9 cellular contexts compared by ENCODE assay signal in the genomic region with DNA sequence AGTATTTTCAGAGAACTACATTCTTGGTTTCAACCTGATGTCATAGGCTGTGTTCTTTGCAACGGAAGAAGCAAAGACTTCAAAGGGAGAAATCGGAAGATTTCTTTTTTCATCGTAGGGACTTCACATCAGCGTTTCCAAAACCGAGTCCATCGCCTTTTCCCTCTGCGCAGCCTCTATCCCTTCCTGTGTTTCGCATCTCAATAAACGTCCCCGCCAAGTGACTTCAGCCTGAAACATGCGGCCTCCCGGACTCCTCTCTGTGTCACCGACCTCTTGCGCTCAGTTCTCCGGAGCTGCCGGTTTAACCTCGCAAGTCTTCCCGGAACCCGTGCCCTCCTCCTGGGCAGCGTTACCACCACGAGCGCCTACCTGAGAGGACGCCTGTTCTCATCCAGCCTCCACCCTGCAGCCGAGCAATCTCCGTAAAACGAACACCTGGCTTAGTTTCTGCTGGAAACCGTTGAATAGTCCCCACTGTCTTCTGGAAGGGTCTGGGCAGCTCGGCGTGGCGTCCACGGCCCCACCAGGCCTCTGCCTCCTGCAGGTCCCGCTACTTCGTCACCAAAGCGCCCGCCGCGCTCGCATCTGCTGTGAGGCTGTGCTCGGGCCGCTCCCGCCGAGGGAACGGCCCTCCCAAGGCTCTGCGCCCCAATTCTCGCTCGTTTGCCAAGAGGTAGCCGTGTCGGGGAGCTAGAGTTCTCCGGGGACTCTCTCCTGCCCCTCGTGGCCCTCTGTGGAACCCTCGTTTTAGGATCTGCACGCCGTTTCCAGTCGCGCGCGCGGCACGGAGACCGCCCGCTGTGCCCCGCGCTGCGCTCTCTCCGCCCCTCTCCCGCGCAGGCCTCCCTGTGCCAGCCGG. TPM values are rescaled to one million over a fixed set of nuclear protein-coding genes. Genes with fewer than 3 reads are reported as not detected.
DNase-seq lines count a peak whose midpoint lies in the region; ATAC-seq, FAIRE-seq and TF ChIP-seq lines count a peak whose summit lies in the region.
"Had no signal": no experiment of that assay in that cellular context is flagged by ENCODE, and none has a peak within 500 bp of the region (broad histone marks: within the 10 kb centered on the region; RNA-seq: fewer than 3 reads in every experiment).

GLB1L3 (plus strand) TSS at position 846 of the 862 bp plus-strand sequence. CDS start 362 bp downstream, outside the sequence.

- peak within 1 kb of the TSS; percentile 87 for H3K4me2 ChIP-seq in A549

- H3K9me3 ChIP-seq in A549: no peaks in the 10 kb centered on the region
- no peaks in the 10 kb centered on the region for H3K9me3 ChIP-seq in HUES48 (ENCODE audit: control insufficient read depth, insufficient read depth, low read length)

- H3K4me3 ChIP-seq in A549 (peak within 1 kb of the TSS; percentile 45), HUES48 (ENCODE audit: low read depth, low read length) (peak within 1 kb of the TSS; percentile 96), coronary artery (peak within 1 kb of the TSS; percentile 60)

- CTCF ChIA-PET in A549 (lab: Yijun Ruan, JAX): interaction anchor here (1.0 to 1.4 kb wide), 2 partner anchors 10 to 14 kb away, joined by 5 read pairs; no protein-coding TSS in a partner anchor

- ATAC-seq in A549 (peak; percentile 83 to 84), GM18868 (IDR thresholded peaks at IDR 0.05; ENCODE audit: unreplicated experiment) (peak; percentile 76)

- no peak for FAIRE-seq in A549 (lab: Jason Lieb, UNC)
- FAIRE-seq: GM18507 had no signal

- TF ChIP-seq EP300 in A549 (IDR thresholded peaks at IDR 0.05): no peak

- 0 out of 3 replicates have a peak, but pooled peaks have one; percentile 9 for TF ChIP-seq CTCF in A549 (IDR thresholded peaks at IDR 0.05)
- TF ChIP-seq CTCF in coronary artery (IDR thresholded peaks at IDR 0.05): no peak

- peak; percentile 21 to 23 for DNase-seq in A549 (ENCODE audit: low read depth in 1 of 2, low spot score in 1 of 2)
- peak; percentile 79 for DNase-seq in activated CD4-positive, alpha-beta T cell treated with anti-CD3 and anti-CD28 coated beads for 4 hours
- no peak for DNase-seq in coronary artery (ENCODE audit: low spot score)
- DNase-seq in medulla oblongata (ENCODE audit: extremely low spot score): peak; percentile 20
- peak; percentile 58 for DNase-seq in stimulated activated CD8-positive, alpha-beta memory T cell treated with anti-CD3 and anti-CD28 coated beads, Interleukin-12 subunit alpha, Interleukin-12 subunit beta, amount 100 ng/mL, for 24 hours (ENCODE audit: extremely low read depth)
- DNase-seq in HCEC 1CT: no peak

- peaks cover 10% of the 10 kb centered on the region; the same call in 1 of the 2 replicates for H3K36me3 ChIP-seq in HUES48 (ENCODE audit: control insufficient read depth, insufficient read depth, low read length)

- no peak for TF ChIP-seq RAD21 in A549 (conservative IDR thresholded peaks at IDR 0.05 in 1 of 2, IDR thresholded peaks at IDR 0.05 in 1 of 2)

- no peaks in the 10 kb centered on the region for H3K27me3 ChIP-seq in HUES48 (ENCODE audit: control insufficient read depth, insufficient read depth, low read length)

- POLR2A ChIA-PET in A549 (lab: Yijun Ruan, JAX): no interaction called here

- 12% methylated on average over 34 of the region's 68 CpGs for WGBS in A549 (ENCODE audit: missing lambda C conversion rate)

- no peak within 1 kb of the TSS for H3K27ac ChIP-seq in A549
- peak within 1 kb of the TSS; percentile 37 for H3K27ac ChIP-seq in HUES48 (ENCODE audit: low read depth, low read length)
- no peak within 1 kb of the TSS for H3K27ac ChIP-seq in coronary artery

- peaks cover 3% of the 10 kb centered on the region; the same call in 1 of the 3 replicates for H3K4me1 ChIP-seq in A549
- H3K4me1 ChIP-seq in HUES48 (ENCODE audit: control insufficient read depth, insufficient read depth, low read length): peaks cover 25% of the 10 kb centered on the region

- peak within 1 kb of the TSS; percentile 76 for H3K9ac ChIP-seq in HUES48 (ENCODE audit: low read depth, low read length)

- TF ChIP-seq POLR2A in A549 (IDR thresholded peaks at IDR 0.05; ENCODE audit: low read length): no peak

TF ChIP-seq in A549, 52 proteins besides CTCF, POLR2A, EP300 and RAD21:
- TF ChIP-seq ZFP36 (IDR thresholded peaks at IDR 0.05; ENCODE audit: borderline replicate concordance, partially characterized antibody): peak; percentile 17
- TF ChIP-seq CBX8 (IDR thresholded peaks at IDR 0.05): peak; percentile 79; the same call in 1 of the 2 replicates
- no peak for TF ChIP-seq TFCP2L1 (CRISPR knock-in tag; IDR thresholded peaks at IDR 0.05)
- no peak for TF ChIP-seq CEBPB (IDR thresholded peaks at IDR 0.05)
- peak; percentile 10; the same call in 1 of the 2 replicates for TF ChIP-seq RNF2 (IDR thresholded peaks at IDR 0.05; ENCODE audit: borderline replicate concordance, low read depth)
- no peak for TF ChIP-seq RFX5 (IDR thresholded peaks at IDR 0.05)
- no peak for TF ChIP-seq PBX3 (IDR thresholded peaks at IDR 0.05)
- TF ChIP-seq KDM5A (IDR thresholded peaks at IDR 0.05): no peak
- TF ChIP-seq FOSL2 (IDR thresholded peaks at IDR 0.05): no peak
- TF ChIP-seq FOSL2 (CRISPR knock-in tag; IDR thresholded peaks at IDR 0.05): no peak
TF ChIP-seq in A549: peak in this region for 3.

RNA-seq across cellular contexts. Expression of gene GLB1L3, which starts in this region (rescaled TPM):
- polyA plus RNA-seq in A549 (2011; rRNA removed): not detected in 2 replicates
- polyA plus RNA-seq in A549 (2012; cell fraction: cytosol; rRNA removed): not detected in 2 replicates
- polyA plus RNA-seq in A549 (2012; cell fraction: nucleus; rRNA removed): 0.01 and 0.06 TPM in 2 replicates
- not detected in 3 replicates for polyA plus RNA-seq in A549 (2017; fragmentation: RNase III; extraction: RNeasy Plus Mini Kit Qiagen cat#74134 plus additional on column Dnase treatment)
- polyA minus RNA-seq in A549 (2011; rRNA and poly(A)+ RNA removed): not detected in 2 replicates

Comparison
In these comparisons a context has a peak if more than half of its experiments do, and no peak if none do; other contexts are left out.
1. Peak in DNase-seq, ATAC-seq, H3K4me3 ChIP-seq and H3K4me2 ChIP-seq in A549; RNA of the gene not detected or under 1 TPM.
2. DNase-seq: peak in activated CD4-positive, alpha-beta T cell treated with anti-CD3 and anti-CD28 coated beads for 4 hours (2 of 2), medulla oblongata (single experiment) and stimulated activated CD8-positive, alpha-beta memory T cell treated with anti-CD3 and anti-CD28 coated beads, Interleukin-12 subunit alpha, Interleukin-12 subunit beta, amount 100 ng/mL, for 24 hours (single experiment); none in coronary artery (single experiment) and HCEC 1CT (single experiment).
3. H3K4me3 ChIP-seq: peak in every context shown above with its lines; median percentile 96 in HUES48; 60 in coronary artery; 45 in A549.